17 cellular contexts compared by ENCODE assay signal in genomic region chr4:991451-992296, GRCh38. TPM values are rescaled to one million over a fixed set of nuclear protein-coding genes. Genes with fewer than 3 reads are reported as not detected.
DNase-seq lines count a peak whose midpoint lies in the region; TF ChIP-seq lines count a peak whose summit lies in the region.
"Had no signal": no experiment of that assay in that cellular context is flagged by ENCODE, and none has a peak within 500 bp of the region (broad histone marks: within the 10 kb centered on the region; RNA-seq: fewer than 3 reads in every experiment).

No MANE protein-coding gene starts in this region.

- peak overlapping the region; percentile 52 to 63 for H3K9ac ChIP-seq in mucosa of rectum (ENCODE audit: low read depth in 1 of 2, low read length in 2 of 2)

- H3K36me3 ChIP-seq in adrenal gland (replicated peaks in 1 of 2): peaks cover 0 to 7% of the 10 kb centered on the region in 2 donors
- H3K36me3 ChIP-seq in mucosa of rectum (ENCODE audit: control insufficient read depth in 2 of 2, insufficient read depth in 2 of 2, low read length in 2 of 2): no peaks in the 10 kb centered on the region
- H3K36me3 ChIP-seq: SJSA1 had no signal

- no peak for TF ChIP-seq POLR2A in adrenal gland (IDR thresholded peaks at IDR 0.05)

- TF ChIP-seq CTCF in C4-2B (conservative IDR thresholded peaks at IDR 0.05) (no peak), adrenal gland (IDR thresholded peaks at IDR 0.05) (no peak), progenitor cell of endocrine pancreas (IDR thresholded peaks at IDR 0.05; ENCODE audit: unreplicated experiment) (no peak)

- intact Hi-C loops in adrenal gland (cut with DNase I): no loop called here
- intact Hi-C loops in activated CD4-positive, alpha-beta memory T cell treated with anti-CD3 and anti-CD28 coated beads for 36 hours (cut with micrococcal nuclease): no loop called here

- H3K27ac ChIP-seq in C4-2B (peak overlapping the region; percentile 99), adrenal gland (peak overlapping the region; percentile 84 to 99 (median 92)), mucosa of rectum (ENCODE audit: low read depth in 2 of 2, low read length in 2 of 2) (peak overlapping the region; percentile 92 to 97)
- H3K27ac ChIP-seq: SJSA1 had no signal

- H3K27me3 Mint-ChIP-seq in activated CD4-positive, alpha-beta memory T cell treated with anti-CD3 and anti-CD28 coated beads for 36 hours: peaks cover 2% of the 10 kb centered on the region
- H3K27me3 Mint-ChIP-seq in progenitor cell of endocrine pancreas: peaks cover under 1% of the 10 kb centered on the region
- H3K27me3 Mint-ChIP-seq: activated naive CD8-positive, alpha-beta T cell; naive thymus-derived CD8-positive, alpha-beta T cell had no signal

- no peak overlapping the region for H3K27ac Mint-ChIP-seq in activated CD4-positive, alpha-beta memory T cell treated with anti-CD3 and anti-CD28 coated beads for 36 hours
- no peak overlapping the region for H3K27ac Mint-ChIP-seq in progenitor cell of endocrine pancreas
- H3K27ac Mint-ChIP-seq: activated naive CD8-positive, alpha-beta T cell; naive thymus-derived CD8-positive, alpha-beta T cell had no signal

- POLR2A ChIA-PET in activated CD4-positive, alpha-beta memory T cell treated with anti-CD3 and anti-CD28 coated beads for 36 hours (lab: Charles Lee): no interaction called here

- CTCF ChIA-PET in activated CD4-positive, alpha-beta memory T cell treated with anti-CD3 and anti-CD28 coated beads for 36 hours (lab: Charles Lee): no interaction called here

- H3K4me1 Mint-ChIP-seq in activated CD4-positive, alpha-beta memory T cell treated with anti-CD3 and anti-CD28 coated beads for 36 hours (ENCODE audit: low read depth): peaks cover 7% of the 10 kb centered on the region
- peaks cover 15% of the 10 kb centered on the region for H3K4me1 Mint-ChIP-seq in progenitor cell of endocrine pancreas (ENCODE audit: low read depth)

- H3K9me3 Mint-ChIP-seq in activated CD4-positive, alpha-beta memory T cell treated with anti-CD3 and anti-CD28 coated beads for 36 hours: no peaks in the 10 kb centered on the region
- H3K9me3 Mint-ChIP-seq in progenitor cell of endocrine pancreas (ENCODE audit: low read depth): no peaks in the 10 kb centered on the region
- H3K9me3 Mint-ChIP-seq: naive thymus-derived CD8-positive, alpha-beta T cell had no signal

- no peaks in the 10 kb centered on the region for H3K27me3 ChIP-seq in adrenal gland
- peaks cover 0 to 4% of the 10 kb centered on the region in 2 donors for H3K27me3 ChIP-seq in mucosa of rectum (ENCODE audit: control insufficient read depth in 2 of 2, insufficient read depth in 2 of 2, low read length in 2 of 2)
- H3K27me3 ChIP-seq: SJSA1 had no signal

- DNase-seq in adrenal gland (peak in 3 of 7 donors; percentile 18 to 46 (median 28)), NCI-H2029 treated with DMSO at 0.1 percent for 48 hours (lab: John Stamatoyannopoulos, UW) (no peak), progenitor cell of endocrine pancreas (ENCODE audit: low spot score, unreplicated experiment) (no peak)
- DNase-seq in activated CD4-positive, alpha-beta memory T cell treated with anti-CD3 and anti-CD28 coated beads for 36 hours: no peak
- DNase-seq: activated CD4-positive, alpha-beta T cell treated with anti-CD3 and anti-CD28 coated beads for 4 hours; activated T-cell treated with anti-CD3 and anti-CD28 coated beads, Interleukin-2, amount 50 U/mL, for 1 hour; effector CD4-positive, alpha-beta T cell; hypothalamus; naive thymus-derived CD8-positive, alpha-beta T cell; NCI-H1436 treated with DMSO at 0.1 percent for 48 hours; NCI-H226 had no signal

- H3K4me1 ChIP-seq in adrenal gland (replicated peaks in 1 of 2) (peaks cover 19 to 25% of the 10 kb centered on the region in 2 donors), mucosa of rectum (ENCODE audit: control insufficient read depth in 2 of 2, insufficient read depth in 2 of 2, low read length in 2 of 2) (peaks cover 27 to 30% of the 10 kb centered on the region in 2 donors)
- H3K4me1 ChIP-seq: SJSA1 had no signal

- 90 to 97% (median 92%) methylated on average over 8 to 50 of the region's 50 CpGs for WGBS in adrenal gland, 4 donors

- H3K4me3 ChIP-seq in adrenal gland: peak overlapping the region in 1 of 4 donors; percentile 52
- H3K4me3 ChIP-seq in mucosa of rectum (ENCODE audit: low read length in 2 of 2): peak overlapping the region in 1 of 2 donors; percentile 52
- H3K4me3 ChIP-seq: SJSA1 had no signal

- H3K9me3 ChIP-seq in adrenal gland (replicated peaks in 1 of 3): no peaks in the 10 kb centered on the region
- no peaks in the 10 kb centered on the region for H3K9me3 ChIP-seq in mucosa of rectum (ENCODE audit: control insufficient read depth in 2 of 2, low read length in 2 of 2)
- H3K9me3 ChIP-seq: SJSA1 had no signal

- no peaks in the 10 kb centered on the region for H3K36me3 Mint-ChIP-seq in activated CD4-positive, alpha-beta memory T cell treated with anti-CD3 and anti-CD28 coated beads for 36 hours
- no peaks in the 10 kb centered on the region for H3K36me3 Mint-ChIP-seq in progenitor cell of endocrine pancreas (ENCODE audit: insufficient read depth)
- H3K36me3 Mint-ChIP-seq: activated naive CD8-positive, alpha-beta T cell had no signal

- H3K4me3 Mint-ChIP-seq in activated CD4-positive, alpha-beta memory T cell treated with anti-CD3 and anti-CD28 coated beads for 36 hours: no peak overlapping the region
- no peak overlapping the region for H3K4me3 Mint-ChIP-seq in progenitor cell of endocrine pancreas (ENCODE audit: low read depth)
- H3K4me3 Mint-ChIP-seq: activated naive CD8-positive, alpha-beta T cell; naive thymus-derived CD8-positive, alpha-beta T cell had no signal

RNA-seq across cellular contexts. Expression of gene SLC26A1, which starts 1.5 kb away (rescaled TPM):
- total RNA-seq in adrenal gland: 10 to 100 TPM in 1 of 8 donors, 1 to 10 TPM in 5, under 1 TPM in 2; 0.85 to 55.0 (median 3.1) TPM
- 10 to 100 TPM in 1 of 3 donors, 1 to 10 TPM in 2; 2.5 to 11.6 (median 3.7) TPM for polyA plus RNA-seq in adrenal gland
- total RNA-seq in activated CD4-positive, alpha-beta memory T cell treated with anti-CD3 and anti-CD28 coated beads for 36 hours: not detected
- total RNA-seq in progenitor cell of endocrine pancreas: 2.6 and 3.3 TPM in 2 replicates
- total RNA-seq: H4, LHCN-M2, SJSA1 had no signal

RNA-seq across cellular contexts. Expression of gene IDUA, which starts 4.8 kb away (rescaled TPM):
- total RNA-seq in adrenal gland: 10 to 100 TPM; 16.7 to 78.4 (median 31.2) TPM
- polyA plus RNA-seq in adrenal gland: 100 to 1,000 TPM in 1 of 3 donors, 10 to 100 TPM in 1, 1 to 10 TPM in 1; 1.6 to 109 (median 90.6) TPM
- 10 to 100 TPM in 1 of 2 experiments, 1 to 10 TPM in 1; 9.0 to 10.1 TPM for total RNA-seq in activated CD4-positive, alpha-beta memory T cell treated with anti-CD3 and anti-CD28 coated beads for 36 hours
- 79.4 and 87.0 TPM in 2 replicates for total RNA-seq in progenitor cell of endocrine pancreas

RNA-seq across cellular contexts. Expression of gene DGKQ, which starts 18.3 kb away (rescaled TPM):
- total RNA-seq in adrenal gland (10 to 100 TPM in 6 of 8 donors, 1 to 10 TPM in 2; 8.1 to 16.5 (median 13.2) TPM), progenitor cell of endocrine pancreas (21.6 and 24.9 TPM in 2 replicates)
- 10 to 100 TPM in 2 of 3 donors, under 1 TPM in 1; 0.55 to 13.8 (median 11.8) TPM for polyA plus RNA-seq in adrenal gland
- 10 to 100 TPM; 11.1 to 11.4 TPM for total RNA-seq in activated CD4-positive, alpha-beta memory T cell treated with anti-CD3 and anti-CD28 coated beads for 36 hours

RNA-seq across cellular contexts. Expression of gene FGFRL1, which starts 19.8 kb away (rescaled TPM):
- total RNA-seq in adrenal gland: 100 to 1,000 TPM in 3 of 8 donors, 10 to 100 TPM in 5; 45.9 to 274 (median 85.1) TPM
- 10 to 100 TPM; 24.4 to 75.5 (median 25.3) TPM for polyA plus RNA-seq in adrenal gland
- 10 to 100 TPM; 12.2 to 15.1 TPM for total RNA-seq in activated CD4-positive, alpha-beta memory T cell treated with anti-CD3 and anti-CD28 coated beads for 36 hours
- total RNA-seq in progenitor cell of endocrine pancreas: 121 and 126 TPM in 2 replicates

RNA-seq across cellular contexts. Expression of gene TMEM175, which starts 59.4 kb away (rescaled TPM):
- total RNA-seq in adrenal gland (10 to 100 TPM; 30.5 to 70.4 (median 47.9) TPM), progenitor cell of endocrine pancreas (29.1 and 30.6 TPM in 2 replicates)
- polyA plus RNA-seq in adrenal gland: 100 to 1,000 TPM in 2 of 3 donors, 10 to 100 TPM in 1; 22.4 to 142 (median 113) TPM
- 10 to 100 TPM; 13.8 to 15.8 TPM for total RNA-seq in activated CD4-positive, alpha-beta memory T cell treated with anti-CD3 and anti-CD28 coated beads for 36 hours
